Comparison of ENCODE assay signal across 8 cellular contexts in genomic region chr1:234606731-234607090, GRCh38. TPM values are rescaled to one million over a fixed set of nuclear protein-coding genes. Genes with fewer than 3 reads are reported as not detected.
DNase-seq lines count a peak whose midpoint lies in the region; ATAC-seq and TF ChIP-seq lines count a peak whose summit lies in the region.

No MANE protein-coding gene starts in this region.

- H3K9me3 ChIP-seq in esophagus muscularis mucosa (no peaks in the 10 kb centered on the region), psoas muscle (no peaks in the 10 kb centered on the region)

- intact Hi-C loops in esophagus muscularis mucosa (cut with DNase I) (no loop called here), psoas muscle (cut with DNase I) (loop anchor here in 1 of 2 donors (5.0 to 10.0 kb wide), 2 partner anchors 109 to 368 kb away; no protein-coding TSS in a partner anchor)

- H3K4me1 ChIP-seq in esophagus muscularis mucosa, result peaks cover 25 to 42% (median 38%) of the 10 kb centered on the region in 4 donors
- peaks cover 29% of the 10 kb centered on the region for H3K4me1 ChIP-seq in psoas muscle

- WGBS in esophagus muscularis mucosa, result 4% methylated on average over 4 of the region's 4 CpGs
- WGBS in psoas muscle, 3 donors, result 0 to 1% (median 0%) methylated on average over 4 of the region's 4 CpGs

- POLR2A ChIA-PET in RWPE1 (lab: Yijun Ruan, JAX; ENCODE audit: low non-redundant PET), result interaction anchor here (0.7 kb wide), 1 partner anchor 101 kb away, joined by 5 read pairs; no protein-coding TSS in a partner anchor

- no peak for DNase-seq in RWPE1 (ENCODE audit: low spot score)
- DNase-seq in esophagus muscularis mucosa (ENCODE audit: extremely low spot score), result no peak
- no peak for DNase-seq in psoas muscle
- DNase-seq in NCI-H1105 treated with DMSO at 0.1 percent for 48 hours (lab: John Stamatoyannopoulos, UW), result no peak
- no peak for DNase-seq in OCI-M2 (lab: John Stamatoyannopoulos, UW; ENCODE audit: unreplicated experiment)

- ATAC-seq in psoas muscle (no peak), HG03025 (IDR thresholded peaks at IDR 0.05; ENCODE audit: low FRiP score, unreplicated experiment) (no peak), HG03469 (IDR thresholded peaks at IDR 0.05; ENCODE audit: unreplicated experiment) (no peak)

- H3K4me3 ChIP-seq in GM12875 (ENCODE audit: low read depth, low read length), result peak overlapping the region; percentile 88
- peak overlapping the region; percentile 71 to 91 (median 85) for H3K4me3 ChIP-seq in esophagus muscularis mucosa
- peak overlapping the region; percentile 90 for H3K4me3 ChIP-seq in psoas muscle

- H3K36me3 ChIP-seq in esophagus muscularis mucosa, result peaks cover 9 to 34% (median 18%) of the 10 kb centered on the region in 4 donors
- peaks cover 4 to 26% of the 10 kb centered on the region in 2 donors for H3K36me3 ChIP-seq in psoas muscle (ENCODE audit: insufficient read depth in 1 of 2, low read depth in 1 of 2)

- CTCF ChIA-PET in RWPE1 (lab: Yijun Ruan, JAX), result interaction anchor here (0.6 kb wide), 1 partner anchor 492 kb away, joined by 3 read pairs; no protein-coding TSS in a partner anchor

- no peak for TF ChIP-seq CTCF in GM12875 (IDR thresholded peaks at IDR 0.05; ENCODE audit: borderline replicate concordance, insufficient read depth, low read depth, low read length)
- no peak for TF ChIP-seq CTCF in RWPE1 (conservative IDR thresholded peaks at IDR 0.05; ENCODE audit: low read depth)
- no peak for TF ChIP-seq CTCF in esophagus muscularis mucosa (IDR thresholded peaks at IDR 0.05)
- no peak for TF ChIP-seq CTCF in psoas muscle (IDR thresholded peaks at IDR 0.05)

- TF ChIP-seq POLR2A in esophagus muscularis mucosa (IDR thresholded peaks at IDR 0.05; ENCODE audit: low read depth), result no peak

- no peak for TF ChIP-seq EP300 in esophagus muscularis mucosa (IDR thresholded peaks at IDR 0.05)

- H3K27ac ChIP-seq in RWPE1, result peak overlapping the region; percentile 98
- peak overlapping the region; percentile 92 to 100 (median 100) for H3K27ac ChIP-seq in esophagus muscularis mucosa (replicated peaks in 1 of 4)
- peak overlapping the region; percentile 99 for H3K27ac ChIP-seq in psoas muscle

- H3K27me3 ChIP-seq in esophagus muscularis mucosa, result no peaks in the 10 kb centered on the region
- no peaks in the 10 kb centered on the region for H3K27me3 ChIP-seq in psoas muscle (ENCODE audit: insufficient read depth in 3 of 3, low read length in 2 of 3)

RNA-seq across cellular contexts. Expression of gene IRF2BP2, which starts 3.3 kb away (rescaled TPM):
- 100 to 1,000 TPM in 2 of 4 donors, 10 to 100 TPM in 2; 83.3 to 119 (median 97.9) TPM for total RNA-seq in esophagus muscularis mucosa
- total RNA-seq in psoas muscle, result 100 to 1,000 TPM in 1 of 4 donors, 10 to 100 TPM in 3; 73.4 to 116 (median 87.8) TPM
- 10 to 100 TPM; 53.6 to 63.6 (median 56.4) TPM for polyA plus RNA-seq in psoas muscle
